ENCODE assay signal across 12 cellular contexts in the genomic region with DNA sequence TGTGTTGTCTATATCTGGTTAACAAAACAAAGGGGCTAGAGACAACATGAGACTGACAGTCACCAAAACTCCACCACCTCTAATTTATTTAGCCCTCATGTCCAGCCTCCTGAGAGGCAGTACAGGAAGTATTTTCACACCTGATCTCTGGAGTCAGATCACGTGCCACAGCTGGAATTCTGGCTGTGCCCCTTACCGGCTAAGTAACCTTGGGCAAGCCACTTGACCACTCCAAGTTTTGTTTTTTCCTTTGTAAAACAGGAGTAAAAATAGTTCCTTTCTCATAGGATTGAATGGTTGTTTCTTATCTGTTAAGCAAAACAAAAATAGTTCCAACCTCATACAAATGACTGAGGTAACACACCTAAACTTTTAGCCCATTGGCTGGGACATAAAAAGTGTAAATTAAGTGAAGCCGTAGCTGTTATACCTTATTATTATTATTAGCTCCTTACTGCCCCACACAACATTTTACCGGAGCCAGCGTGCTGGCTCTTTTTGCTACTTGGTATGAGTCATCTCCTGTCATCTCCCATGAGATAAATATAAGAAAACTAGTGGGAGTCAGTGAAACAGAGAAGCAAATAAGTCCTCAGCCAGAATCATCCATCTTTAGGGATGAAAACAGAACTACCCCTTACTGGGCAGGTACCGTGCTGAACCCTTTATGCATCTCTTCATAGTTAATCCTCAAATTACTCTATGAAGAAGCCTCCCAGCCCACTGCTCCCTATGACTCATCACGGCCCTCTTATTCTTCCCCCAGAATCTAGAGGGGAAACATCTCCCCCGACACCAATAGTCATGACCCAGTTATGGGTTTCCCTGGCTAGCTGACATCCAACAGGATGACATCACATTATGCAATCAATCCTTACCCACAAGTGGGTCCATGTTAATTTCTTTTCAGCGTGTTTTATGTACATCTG. TPM values are rescaled to one million over a fixed set of nuclear protein-coding genes. Genes with fewer than 3 reads are reported as not detected.
DNase-seq lines count a peak whose midpoint lies in the region; ATAC-seq and TF ChIP-seq lines count a peak whose summit lies in the region.
"Had no signal": no experiment of that assay in that cellular context is flagged by ENCODE, and none has a peak within 500 bp of the region (broad histone marks: within the 10 kb centered on the region; RNA-seq: fewer than 3 reads in every experiment).

No MANE protein-coding gene starts in this region.

- H3K36me3 Mint-ChIP-seq in nephron progenitor cell (ENCODE audit: low read depth): no peaks in the 10 kb centered on the region
- H3K36me3 Mint-ChIP-seq: CD8-positive, alpha-beta T cell had no signal

- no peaks in the 10 kb centered on the region for H3K9me3 ChIP-seq in OCI-LY3 (ENCODE audit: insufficient read depth, low read length)
- H3K9me3 ChIP-seq in esophagus muscularis mucosa: no peaks in the 10 kb centered on the region
- H3K9me3 ChIP-seq: upper lobe of right lung had no signal

- peak overlapping the region; percentile 68 for H3K27ac Mint-ChIP-seq in nephron progenitor cell
- H3K27ac Mint-ChIP-seq: activated CD4-positive, alpha-beta memory T cell treated with anti-CD3 and anti-CD28 coated beads, Interleukin-2, amount 10 ng/mL, durations not matched to agents 7 days and 5 days; CD8-positive, alpha-beta T cell had no signal

- no peaks in the 10 kb centered on the region for H4K20me1 ChIP-seq in OCI-LY3 (ENCODE audit: insufficient read depth, low read length)

- H3K27me3 ChIP-seq in OCI-LY3 (ENCODE audit: low read depth, low read length): no peaks in the 10 kb centered on the region
- H3K27me3 ChIP-seq in esophagus muscularis mucosa: no peaks in the 10 kb centered on the region
- H3K27me3 ChIP-seq: upper lobe of right lung had no signal

- TF ChIP-seq CTCF in AG09309 (IDR thresholded peaks at IDR 0.05; ENCODE audit: control insufficient read depth, insufficient read depth, low read depth, low read length, missing control alignments): no peak
- no peak for TF ChIP-seq CTCF in OCI-LY3 (IDR thresholded peaks at IDR 0.05; ENCODE audit: low read depth, low read length)
- TF ChIP-seq CTCF in esophagus muscularis mucosa (IDR thresholded peaks at IDR 0.05): no peak
- TF ChIP-seq CTCF in nephron progenitor cell (IDR thresholded peaks at IDR 0.05): no peak

- no peak overlapping the region for H2AFZ ChIP-seq in OCI-LY3 (ENCODE audit: low read depth, low read length)

- peak overlapping the region; percentile 31 for H3K4me2 ChIP-seq in OCI-LY3 (ENCODE audit: low read length)

- H3K4me1 Mint-ChIP-seq in nephron progenitor cell: peaks cover 54% of the 10 kb centered on the region
- H3K4me1 Mint-ChIP-seq: activated CD4-positive, alpha-beta memory T cell treated with anti-CD3 and anti-CD28 coated beads, Interleukin-2, amount 10 ng/mL, durations not matched to agents 7 days and 5 days had no signal

- TF ChIP-seq EP300 in esophagus muscularis mucosa (IDR thresholded peaks at IDR 0.05): no peak

- H3K4me1 ChIP-seq in OCI-LY3 (ENCODE audit: low read length): peaks cover 11% of the 10 kb centered on the region
- H3K4me1 ChIP-seq in esophagus muscularis mucosa: peaks cover 57 to 61% (median 60%) of the 10 kb centered on the region in 4 donors

- H3K36me3 ChIP-seq in OCI-LY3 (replicated peaks; ENCODE audit: low read depth, low read length) (no peaks in the 10 kb centered on the region), esophagus muscularis mucosa (no peaks in the 10 kb centered on the region)
- H3K36me3 ChIP-seq: upper lobe of right lung had no signal

- H3K4me3 ChIP-seq in AG09309 (ENCODE audit: control insufficient read depth, low read depth, low read length) (no peak overlapping the region), OCI-LY3 (ENCODE audit: low read length) (no peak overlapping the region), esophagus muscularis mucosa (peak overlapping the region in 1 of 4 donors; percentile 3)
- H3K4me3 ChIP-seq: upper lobe of right lung had no signal

- H3K27me3 Mint-ChIP-seq in nephron progenitor cell (ENCODE audit: low read depth, poor library complexity): peaks cover 2% of the 10 kb centered on the region

- no peaks in the 10 kb centered on the region for H3K79me2 ChIP-seq in OCI-LY3 (ENCODE audit: low read length)

- intact Hi-C loops in esophagus muscularis mucosa (cut with DNase I): no loop called here

- H3K27ac ChIP-seq in OCI-LY3 (ENCODE audit: low read length) (no peak overlapping the region), esophagus muscularis mucosa (replicated peaks in 1 of 4) (peak overlapping the region; percentile 90 to 91 (median 90))
- H3K27ac ChIP-seq: upper lobe of right lung had no signal

- no peak overlapping the region for H3K4me3 Mint-ChIP-seq in nephron progenitor cell
- H3K4me3 Mint-ChIP-seq: activated CD4-positive, alpha-beta memory T cell treated with anti-CD3 and anti-CD28 coated beads, Interleukin-2, amount 10 ng/mL, durations not matched to agents 7 days and 5 days; CD8-positive, alpha-beta T cell had no signal

- H3K9me3 Mint-ChIP-seq in nephron progenitor cell: no peaks in the 10 kb centered on the region
- H3K9me3 Mint-ChIP-seq: activated CD4-positive, alpha-beta memory T cell treated with anti-CD3 and anti-CD28 coated beads, Interleukin-2, amount 10 ng/mL, durations not matched to agents 7 days and 5 days; CD8-positive, alpha-beta T cell had no signal

- 29% methylated on average over 8 of the region's 9 CpGs for WGBS in esophagus muscularis mucosa

- ATAC-seq in HG03457 (IDR thresholded peaks at IDR 0.05; ENCODE audit: unreplicated experiment): no peak
- ATAC-seq: CD8-positive, alpha-beta T cell; upper lobe of right lung had no signal

- TF ChIP-seq POLR2A in esophagus muscularis mucosa (IDR thresholded peaks at IDR 0.05; ENCODE audit: low read depth): no peak

- no peak overlapping the region for H3K9ac ChIP-seq in OCI-LY3 (ENCODE audit: low read length)

- DNase-seq in AG09309 (ENCODE audit: low read depth) (peak; percentile 32), esophagus muscularis mucosa (ENCODE audit: extremely low spot score) (no peak), nephron progenitor cell (no peak), NCI-H1105 treated with DMSO at 0.1 percent for 48 hours (lab: John Stamatoyannopoulos, UW) (no peak), DMS153 (lab: John Stamatoyannopoulos, UW) (no peak), NCI-H128 (lab: John Stamatoyannopoulos, UW; ENCODE audit: unreplicated experiment) (no peak)
- DNase-seq: activated CD4-positive, alpha-beta memory T cell treated with anti-CD3 and anti-CD28 coated beads, Interleukin-2, amount 10 ng/mL, durations not matched to agents 7 days and 5 days; CD8-positive, alpha-beta T cell; NCI-H1092 treated with DMSO at 0.1 percent for 48 hours; upper lobe of right lung had no signal

RNA-seq across cellular contexts. Expression of gene PPP1R3C, which starts 44.9 kb away (rescaled TPM):
- total RNA-seq in esophagus muscularis mucosa: 100 to 1,000 TPM in 1 of 4 donors, 10 to 100 TPM in 3; 46.7 to 111 (median 87.8) TPM
- total RNA-seq: CD8-positive, alpha-beta T cell had no signal
